22 cellular contexts compared by ENCODE assay signal in genomic region chr1:41846595-41846994, GRCh38.
A peak's percentile ranks its signal among the peaks of the same experiment; 100 is the strongest.
DNase-seq lines count a peak whose midpoint lies in the region; ATAC-seq and TF ChIP-seq lines count a peak whose summit lies in the region.
"Had no signal": no experiment of that assay in that cellular context is flagged by ENCODE, and none has a peak within 500 bp of the region (broad histone marks: within the 10 kb centered on the region; RNA-seq: fewer than 3 reads in every experiment).

No MANE protein-coding gene starts in this region.

- H3K4me1 ChIP-seq in SK-N-SH (ENCODE audit: control insufficient read depth in 1 of 2, insufficient read depth in 2 of 2, low read depth in 1 of 2, low read length in 1 of 2) = peaks cover 9 to 33% of the 10 kb centered on the region in 2 experiments; a peak in 3 of 4 replicates
- H3K4me1 ChIP-seq: Caco-2, HAP-1, psoas muscle, uterus had no signal

- H3K9me2 ChIP-seq in SK-N-SH = no peaks in the 10 kb centered on the region

- TF ChIP-seq CTCF in SK-N-SH (IDR thresholded peaks at IDR 0.05) (no peak), fibroblast of pulmonary artery (IDR thresholded peaks at IDR 0.05; ENCODE audit: low read length, missing control alignments) (no peak)

- no peak for ATAC-seq in HG03442 (IDR thresholded peaks at IDR 0.05; ENCODE audit: unreplicated experiment)
- ATAC-seq: naive thymus-derived CD8-positive, alpha-beta T cell; psoas muscle had no signal

- H3K9me3 ChIP-seq in SK-N-SH = no peaks in the 10 kb centered on the region
- H3K9me3 ChIP-seq: Caco-2, HAP-1, MG63, psoas muscle, uterus had no signal

- CTCF ChIA-PET in SK-N-SH (lab: Yijun Ruan, JAX) = interaction anchor here (0.8 kb wide), 1 partner anchor 13 kb away, joined by 3 read pairs; no protein-coding TSS in a partner anchor

- no peak overlapping the region for H3K9ac ChIP-seq in SK-N-SH

- peak overlapping the region in 1 of 2 experiments; percentile 68; a peak in 2 of 4 replicates for H3K27ac ChIP-seq in SK-N-SH (ENCODE audit: low read depth in 2 of 2, low read length in 1 of 2)
- H3K27ac ChIP-seq: psoas muscle, uterus had no signal

- peak overlapping the region; percentile 46; the same call in 1 of the 2 replicates for H3K4me2 ChIP-seq in SK-N-SH

- TF ChIP-seq RAD21 in SK-N-SH (IDR thresholded peaks at IDR 0.05; ENCODE audit: low read length) = no peak

- H3F3A ChIP-seq in SK-N-SH (replicated peaks; ENCODE audit: insufficient read depth) = peaks cover 25% of the 10 kb centered on the region

- H3K79me2 ChIP-seq in SK-N-SH (ENCODE audit: insufficient read depth) = 0 out of 2 replicates have a peak, but pooled peaks cover 4% of the 10 kb centered on the region

- DNase-seq in A172 (ENCODE audit: low spot score) = peak; percentile 58
- DNase-seq in EL = peak; percentile 39
- no peak for DNase-seq in SK-N-SH
- peak; percentile 56 for DNase-seq in fibroblast of pulmonary artery (ENCODE audit: low read depth)
- no peak for DNase-seq in central memory CD4-positive, alpha-beta T cell
- DNase-seq in DMS53 (lab: John Stamatoyannopoulos, UW) = no peak
- DNase-seq in activated CD4-positive, alpha-beta T cell treated with anti-CD3 and anti-CD28 coated beads, Interleukin-2, amount 50 U/mL, for 1 hour = no peak
- DNase-seq: activated CD4-positive, alpha-beta T cell treated with anti-CD3 and anti-CD28 coated beads for 4 hours; activated naive CD8-positive, alpha-beta T cell treated with anti-CD3 and anti-CD28 coated beads, Interleukin-2, amount 10 ng/mL, durations not matched to agents 7 days and 5 days; activated T-cell treated with anti-CD3 and anti-CD28 coated beads, Interleukin-2, amount 50 U/mL, for 1 hour; Caco-2; cerebellar nuclear complex; GF-D8; MG63; naive thymus-derived CD8-positive, alpha-beta T cell; NCI-H2029; NCI-H524 treated with DMSO at 0.1 percent for 48 hours; psoas muscle; stimulated activated CD4-positive, alpha-beta T cell treated with anti-CD3 and anti-CD28 coated beads, Interleukin-15, amount 100 ng/mL, for 24 hours; uterus had no signal

- TF ChIP-seq EP300 in SK-N-SH (IDR thresholded peaks at IDR 0.05; ENCODE audit: borderline replicate concordance in 1 of 2, low read depth in 1 of 2, low read length in 1 of 2) = no peak

- H3K27me3 ChIP-seq in SK-N-SH (ENCODE audit: insufficient read depth) = no peaks in the 10 kb centered on the region
- H3K27me3 ChIP-seq: MG63, uterus had no signal

- H3K4me3 ChIP-seq in SK-N-SH (ENCODE audit: low read depth in 2 of 2, low read length in 1 of 2) = no peak overlapping the region
- H3K4me3 ChIP-seq in fibroblast of pulmonary artery (replicated peaks; ENCODE audit: low read depth, low read length) = no peak overlapping the region
- H3K4me3 ChIP-seq: HAP-1, MG63, psoas muscle, uterus had no signal

- H2AFZ ChIP-seq in SK-N-SH (ENCODE audit: low read depth) = no peak overlapping the region

- POLR2A ChIA-PET in SK-N-SH (lab: Yijun Ruan, JAX) = no interaction called here

- no peaks in the 10 kb centered on the region for H4K20me1 ChIP-seq in SK-N-SH (ENCODE audit: insufficient read depth)

- no peaks in the 10 kb centered on the region for H3K36me3 ChIP-seq in SK-N-SH (replicated peaks in 1 of 2; ENCODE audit: control insufficient read depth in 1 of 2, insufficient read depth in 2 of 2, low read length in 1 of 2)
- H3K36me3 ChIP-seq: HAP-1, MG63, uterus had no signal

- 67% methylated on average over 2 of the region's 2 CpGs for WGBS in SK-N-SH (ENCODE audit: low lambda C conversion rate)

TF ChIP-seq in SK-N-SH, 30 proteins besides CTCF, POLR2A, EP300 and RAD21:
- TF ChIP-seq GABPA (IDR thresholded peaks at IDR 0.05; ENCODE audit: low read depth) = no peak
- TF ChIP-seq RFX5 (IDR thresholded peaks at IDR 0.05; ENCODE audit: low read length) = no peak
- peak; percentile 51; the same call in 1 of the 2 replicates for TF ChIP-seq JUND (IDR thresholded peaks at IDR 0.05)
- TF ChIP-seq PBX3 (IDR thresholded peaks at IDR 0.05) = peak; percentile 46; the same call in 1 of the 2 replicates
- TF ChIP-seq FOSL2 (IDR thresholded peaks at IDR 0.05; ENCODE audit: borderline replicate concordance, low read depth) = peak; percentile 56
- TF ChIP-seq ELF1 (IDR thresholded peaks at IDR 0.05) = no peak
- TF ChIP-seq, protein P1, sequence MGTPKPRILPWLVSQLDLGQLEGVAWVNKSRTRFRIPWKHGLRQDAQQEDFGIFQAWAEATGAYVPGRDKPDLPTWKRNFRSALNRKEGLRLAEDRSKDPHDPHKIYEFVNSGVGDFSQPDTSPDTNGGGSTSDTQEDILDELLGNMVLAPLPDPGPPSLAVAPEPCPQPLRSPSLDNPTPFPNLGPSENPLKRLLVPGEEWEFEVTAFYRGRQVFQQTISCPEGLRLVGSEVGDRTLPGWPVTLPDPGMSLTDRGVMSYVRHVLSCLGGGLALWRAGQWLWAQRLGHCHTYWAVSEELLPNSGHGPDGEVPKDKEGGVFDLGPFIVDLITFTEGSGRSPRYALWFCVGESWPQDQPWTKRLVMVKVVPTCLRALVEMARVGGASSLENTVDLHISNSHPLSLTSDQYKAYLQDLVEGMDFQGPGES (IDR thresholded peaks at IDR 0.05; ENCODE audit: low read depth, low read length) = no peak
- TF ChIP-seq, protein P2, sequence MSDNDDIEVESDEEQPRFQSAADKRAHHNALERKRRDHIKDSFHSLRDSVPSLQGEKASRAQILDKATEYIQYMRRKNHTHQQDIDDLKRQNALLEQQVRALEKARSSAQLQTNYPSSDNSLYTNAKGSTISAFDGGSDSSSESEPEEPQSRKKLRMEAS (IDR thresholded peaks at IDR 0.05; ENCODE audit: low read depth) = no peak
- TF ChIP-seq EZH2phosphoT487 (IDR thresholded peaks at IDR 0.05; ENCODE audit: borderline replicate concordance, low read depth) = no peak
- TF ChIP-seq, protein P3, sequence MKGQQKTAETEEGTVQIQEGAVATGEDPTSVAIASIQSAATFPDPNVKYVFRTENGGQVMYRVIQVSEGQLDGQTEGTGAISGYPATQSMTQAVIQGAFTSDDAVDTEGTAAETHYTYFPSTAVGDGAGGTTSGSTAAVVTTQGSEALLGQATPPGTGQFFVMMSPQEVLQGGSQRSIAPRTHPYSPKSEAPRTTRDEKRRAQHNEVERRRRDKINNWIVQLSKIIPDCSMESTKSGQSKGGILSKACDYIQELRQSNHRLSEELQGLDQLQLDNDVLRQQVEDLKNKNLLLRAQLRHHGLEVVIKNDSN (IDR thresholded peaks at IDR 0.05; ENCODE audit: borderline replicate concordance, low read depth) = no peak
- TF ChIP-seq RCOR1 (IDR thresholded peaks at IDR 0.05; ENCODE audit: low read length) = no peak
- peak; percentile 39; the same call in 1 of the 2 replicates for TF ChIP-seq TCF12 (IDR thresholded peaks at IDR 0.05)
- TF ChIP-seq NFIC (IDR thresholded peaks at IDR 0.05; ENCODE audit: borderline replicate concordance) = no peak
- TF ChIP-seq FOXJ3 (CRISPR knock-in tag; IDR thresholded peaks at IDR 0.05) = no peak
- no peak for TF ChIP-seq SIN3A (IDR thresholded peaks at IDR 0.05; ENCODE audit: borderline replicate concordance, low read depth, low read length)

Comparison
In these comparisons a context has a peak if more than half of its experiments do, and no peak if none do; other contexts are left out.
1. DNase-seq: peak in A172 (single experiment), EL (single experiment) and fibroblast of pulmonary artery (single experiment); none in SK-N-SH (single experiment), central memory CD4-positive, alpha-beta T cell (single experiment), DMS53 (single experiment) and activated CD4-positive, alpha-beta T cell treated with anti-CD3 and anti-CD28 coated beads, Interleukin-2, amount 50 U/mL, for 1 hour (single experiment).